Comparison of ENCODE assay signal across 8 cellular contexts in the genomic region with DNA sequence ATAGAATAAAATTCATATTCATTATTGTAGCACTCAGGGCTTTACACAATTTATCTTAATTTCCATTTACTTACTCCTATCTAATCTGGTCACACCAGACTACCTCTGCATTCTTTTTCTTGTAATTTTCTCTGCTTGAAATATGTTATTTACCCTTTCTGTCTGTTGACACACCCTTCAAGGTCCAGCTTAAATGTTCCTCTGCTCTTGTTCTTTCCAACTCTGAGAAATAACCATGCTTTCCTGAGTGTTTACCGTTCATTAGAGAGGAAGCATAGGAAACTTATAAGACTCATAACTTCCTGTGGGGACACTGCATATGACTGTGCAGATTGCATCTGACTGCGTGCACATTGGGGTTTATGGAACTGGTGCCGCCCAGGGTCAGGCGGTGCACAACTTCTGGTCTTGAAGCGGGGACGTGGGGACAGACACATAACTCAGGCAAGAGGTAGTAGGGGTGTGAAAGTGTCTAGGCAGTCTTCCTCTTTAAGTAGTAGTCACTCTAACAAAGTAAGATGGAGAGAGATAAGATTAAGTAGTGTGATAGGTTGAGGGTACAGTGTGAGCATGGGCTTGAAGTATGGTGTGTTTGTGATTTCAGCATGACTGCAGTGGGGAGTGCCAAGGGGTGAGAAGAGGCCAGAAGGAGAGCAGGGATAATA. TPM values are rescaled to one million over a fixed set of nuclear protein-coding genes. Genes with fewer than 3 reads are reported as not detected.
A peak's percentile ranks its signal among the peaks of the same experiment; 100 is the strongest.
DNase-seq lines count a peak whose midpoint lies in the region; ATAC-seq and TF ChIP-seq lines count a peak whose summit lies in the region.

No MANE protein-coding gene starts in this region.

- peaks cover 24% of the 10 kb centered on the region for H3K4me1 ChIP-seq in cardiac muscle cell (ENCODE audit: low read depth)

- no peak for TF ChIP-seq POLR2A in GM18505 (IDR thresholded peaks at IDR 0.05; ENCODE audit: borderline replicate concordance, extremely low read depth, insufficient read depth, insufficient read length)

- TF ChIP-seq CTCF in cardiac muscle cell (IDR thresholded peaks at IDR 0.05; ENCODE audit: low read depth, low read length) = no peak

- H3K4me3 ChIP-seq in cardiac muscle cell = no peak overlapping the region

- H3K27me3 ChIP-seq in cardiac muscle cell = no peaks in the 10 kb centered on the region

- H3K36me3 ChIP-seq in cardiac muscle cell = no peaks in the 10 kb centered on the region

- ATAC-seq in HG03460 (IDR thresholded peaks at IDR 0.05; ENCODE audit: unreplicated experiment) = peak; percentile 66
- ATAC-seq in GM18505 (IDR thresholded peaks at IDR 0.05; ENCODE audit: unreplicated experiment) = no peak

- H3K9me3 ChIP-seq in cardiac muscle cell (ENCODE audit: low read depth) = no peaks in the 10 kb centered on the region

- peak; percentile 84 to 89 for DNase-seq in activated CD4-positive, alpha-beta T cell treated with anti-CD3 and anti-CD28 coated beads, Interleukin-2, amount 50 U/mL, for 48 hours
- DNase-seq in cardiac muscle cell (ENCODE audit: low read depth in 1 of 2, low spot score in 1 of 2) (no peak), kidney glomerular epithelial cell (lab: John Stamatoyannopoulos, UW) (no peak), NCI-H748 treated with DMSO at 0.1 percent for 48 hours (lab: John Stamatoyannopoulos, UW) (no peak), A172 (ENCODE audit: low spot score) (no peak)
- DNase-seq in stimulated activated CD4-positive, alpha-beta T cell treated with anti-CD3 and anti-CD28 coated beads, TNF-alpha, amount 100 ng/mL, for 48 hours (ENCODE audit: low read depth in 3 of 3) = peak; percentile 69 to 79 (median 71)

- H3K27ac ChIP-seq in cardiac muscle cell = peak overlapping the region; percentile 95

RNA-seq across cellular contexts. Expression of a gene that starts 42.6 kb away (rescaled TPM):
- 22.9 and 26.6 TPM in 2 replicates for total RNA-seq in cardiac muscle cell
- polyA plus RNA-seq in cardiac muscle cell = 23.6 and 24.1 TPM in 2 replicates
- total RNA-seq in A172 (2014; rRNA removed; shearing (Covaris generic)) = 3.9 and 4.5 TPM in 2 replicates

RNA-seq across cellular contexts. Expression of a gene that starts 54.0 kb away (rescaled TPM):
- 251 and 267 TPM in 2 replicates for total RNA-seq in cardiac muscle cell
- polyA plus RNA-seq in cardiac muscle cell = 349 and 363 TPM in 2 replicates
- 16.3 and 17.0 TPM in 2 replicates for total RNA-seq in A172 (2014; rRNA removed; shearing (Covaris generic))

Comparison
In these comparisons a context has a peak if more than half of its experiments do, and no peak if none do; other contexts are left out.
1. DNase-seq: peak in activated CD4-positive, alpha-beta T cell treated with anti-CD3 and anti-CD28 coated beads, Interleukin-2, amount 50 U/mL, for 48 hours (2 of 2) and stimulated activated CD4-positive, alpha-beta T cell treated with anti-CD3 and anti-CD28 coated beads, TNF-alpha, amount 100 ng/mL, for 48 hours (3 of 3); none in cardiac muscle cell (0 of 2), kidney glomerular epithelial cell (single experiment), NCI-H748 treated with DMSO at 0.1 percent for 48 hours (single experiment) and A172 (single experiment).
2. RNA of a gene that starts 54.0 kb away (total RNA-seq): 251 to 267 TPM in cardiac muscle cell; 16.3 to 17.0 TPM in A172; every median in the first group is over 10 times any median in the second.